Comparison of ENCODE assay signal across 12 cellular contexts in the genomic region with DNA sequence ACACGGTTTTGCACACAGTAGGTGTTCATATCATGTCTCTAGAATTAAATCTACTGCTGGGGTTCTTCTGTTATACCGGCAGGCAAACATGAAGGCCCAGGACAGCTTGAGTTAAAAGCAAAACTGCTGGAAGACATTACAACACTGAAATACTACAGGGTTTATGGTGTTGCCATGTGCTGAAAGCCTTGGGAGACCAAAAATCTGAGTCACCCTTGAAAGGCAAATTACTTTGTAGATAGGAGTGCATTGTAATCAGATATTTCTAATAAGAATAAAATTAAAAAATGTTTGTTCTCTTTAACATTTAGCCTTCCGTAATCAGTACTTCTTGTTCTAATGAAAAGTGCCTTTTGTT.
DNase-seq lines count a peak whose midpoint lies in the region; ATAC-seq and TF ChIP-seq lines count a peak whose summit lies in the region.
"Had no signal": no experiment of that assay in that cellular context is flagged by ENCODE, and none has a peak within 500 bp of the region (broad histone marks: within the 10 kb centered on the region; RNA-seq: fewer than 3 reads in every experiment).

No MANE protein-coding gene starts in this region.

- peaks cover 4% of the 10 kb centered on the region for H3K36me3 Mint-ChIP-seq in osteocyte (ENCODE audit: unreplicated experiment)
- H3K36me3 Mint-ChIP-seq in activated CD4-positive, alpha-beta T cell treated with anti-CD3 and anti-CD28 coated beads, Interleukin-2, amount 10 ng/mL, durations not matched to agents 7 days and 5 days (ENCODE audit: low read depth), result no peaks in the 10 kb centered on the region
- H3K36me3 Mint-ChIP-seq: WTC11 had no signal

- DNase-seq in fibroblast of the conjunctiva (ENCODE audit: low read depth) (peak; percentile 26), osteocyte (ENCODE audit: extremely low spot score, unreplicated experiment) (no peak), NCI-H1048 (lab: John Stamatoyannopoulos, UW) (no peak), GDM1 (lab: John Stamatoyannopoulos, UW) (no peak)
- no peak for DNase-seq in activated CD4-positive, alpha-beta T cell treated with anti-CD3 and anti-CD28 coated beads, Interleukin-2, amount 10 ng/mL, durations not matched to agents 7 days and 5 days
- DNase-seq: NCI-H1417 treated with DMSO at 0.1 percent for 48 hours, posterior cingulate gyrus had no signal

- ATAC-seq in GM18498 (IDR thresholded peaks at IDR 0.05; ENCODE audit: unreplicated experiment) (peak; percentile 25), SK-N-SH treated with all-trans-retinoic acid at 6 μM for 48 hours (peak; percentile 25; the same call in 1 of the 3 replicates), HG03095 (IDR thresholded peaks at IDR 0.05; ENCODE audit: unreplicated experiment) (no peak)

- peaks cover 33% of the 10 kb centered on the region for H3K4me1 Mint-ChIP-seq in osteocyte (ENCODE audit: unreplicated experiment)
- peaks cover 6% of the 10 kb centered on the region for H3K4me1 Mint-ChIP-seq in activated CD4-positive, alpha-beta T cell treated with anti-CD3 and anti-CD28 coated beads, Interleukin-2, amount 10 ng/mL, durations not matched to agents 7 days and 5 days

- TF ChIP-seq CTCF in osteocyte (IDR thresholded peaks at IDR 0.05), result no peak

- CTCF ChIA-PET in activated CD4-positive, alpha-beta T cell treated with anti-CD3 and anti-CD28 coated beads, Interleukin-2, amount 10 ng/mL, durations not matched to agents 7 days and 5 days (lab: Charles Lee), result no interaction called here

- H3K4me3 Mint-ChIP-seq in osteocyte (ENCODE audit: unreplicated experiment), result no peak overlapping the region
- H3K4me3 Mint-ChIP-seq in activated CD4-positive, alpha-beta T cell treated with anti-CD3 and anti-CD28 coated beads, Interleukin-2, amount 10 ng/mL, durations not matched to agents 7 days and 5 days, result no peak overlapping the region
- H3K4me3 Mint-ChIP-seq: activated T-cell treated with anti-CD3 and anti-CD28 coated beads, Interleukin-2, amount 50 U/mL, for 72 hours; WTC11 had no signal

- no peaks in the 10 kb centered on the region for H3K27me3 Mint-ChIP-seq in osteocyte (ENCODE audit: unreplicated experiment)
- no peaks in the 10 kb centered on the region for H3K27me3 Mint-ChIP-seq in activated CD4-positive, alpha-beta T cell treated with anti-CD3 and anti-CD28 coated beads, Interleukin-2, amount 10 ng/mL, durations not matched to agents 7 days and 5 days

- no peaks in the 10 kb centered on the region for H3K9me3 Mint-ChIP-seq in osteocyte (ENCODE audit: unreplicated experiment)
- no peaks in the 10 kb centered on the region for H3K9me3 Mint-ChIP-seq in activated CD4-positive, alpha-beta T cell treated with anti-CD3 and anti-CD28 coated beads, Interleukin-2, amount 10 ng/mL, durations not matched to agents 7 days and 5 days
- H3K9me3 Mint-ChIP-seq: WTC11 had no signal

- peak overlapping the region; percentile 83 for H3K27ac Mint-ChIP-seq in osteocyte (ENCODE audit: unreplicated experiment)
- no peak overlapping the region for H3K27ac Mint-ChIP-seq in activated CD4-positive, alpha-beta T cell treated with anti-CD3 and anti-CD28 coated beads, Interleukin-2, amount 10 ng/mL, durations not matched to agents 7 days and 5 days
- H3K27ac Mint-ChIP-seq: activated T-cell treated with anti-CD3 and anti-CD28 coated beads, Interleukin-2, amount 50 U/mL, for 72 hours; WTC11 had no signal

- POLR2A ChIA-PET in activated CD4-positive, alpha-beta T cell treated with anti-CD3 and anti-CD28 coated beads, Interleukin-2, amount 10 ng/mL, durations not matched to agents 7 days and 5 days (lab: Charles Lee), result no interaction called here

TF ChIP-seq in SK-N-SH treated with all-trans-retinoic acid at 6 μM for 48 hours, 23 proteins besides CTCF, POLR2A, EP300 and RAD21:
- no peak for TF ChIP-seq ZFP30 (CRISPR knock-in tag; IDR thresholded peaks at IDR 0.05)
- TF ChIP-seq TOX (CRISPR knock-in tag; IDR thresholded peaks at IDR 0.05; ENCODE audit: borderline replicate concordance), result no peak
- TF ChIP-seq, protein P1, sequence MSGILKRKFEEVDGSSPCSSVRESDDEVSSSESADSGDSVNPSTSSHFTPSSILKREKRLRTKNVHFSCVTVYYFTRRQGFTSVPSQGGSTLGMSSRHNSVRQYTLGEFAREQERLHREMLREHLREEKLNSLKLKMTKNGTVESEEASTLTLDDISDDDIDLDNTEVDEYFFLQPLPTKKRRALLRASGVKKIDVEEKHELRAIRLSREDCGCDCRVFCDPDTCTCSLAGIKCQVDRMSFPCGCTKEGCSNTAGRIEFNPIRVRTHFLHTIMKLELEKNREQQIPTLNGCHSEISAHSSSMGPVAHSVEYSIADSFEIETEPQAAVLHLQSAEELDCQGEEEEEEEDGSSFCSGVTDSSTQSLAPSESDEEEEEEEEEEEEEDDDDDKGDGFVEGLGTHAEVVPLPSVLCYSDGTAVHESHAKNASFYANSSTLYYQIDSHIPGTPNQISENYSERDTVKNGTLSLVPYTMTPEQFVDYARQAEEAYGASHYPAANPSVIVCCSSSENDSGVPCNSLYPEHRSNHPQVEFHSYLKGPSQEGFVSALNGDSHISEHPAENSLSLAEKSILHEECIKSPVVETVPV (CRISPR knock-in tag; IDR thresholded peaks at IDR 0.05), result no peak
- TF ChIP-seq SNAI2 (CRISPR knock-in tag; IDR thresholded peaks at IDR 0.05), result no peak
- no peak for TF ChIP-seq CSDC2 (CRISPR knock-in tag; IDR thresholded peaks at IDR 0.05)
- no peak for TF ChIP-seq ZFP3 (CRISPR knock-in tag; IDR thresholded peaks at IDR 0.05)
- TF ChIP-seq, protein P2, sequence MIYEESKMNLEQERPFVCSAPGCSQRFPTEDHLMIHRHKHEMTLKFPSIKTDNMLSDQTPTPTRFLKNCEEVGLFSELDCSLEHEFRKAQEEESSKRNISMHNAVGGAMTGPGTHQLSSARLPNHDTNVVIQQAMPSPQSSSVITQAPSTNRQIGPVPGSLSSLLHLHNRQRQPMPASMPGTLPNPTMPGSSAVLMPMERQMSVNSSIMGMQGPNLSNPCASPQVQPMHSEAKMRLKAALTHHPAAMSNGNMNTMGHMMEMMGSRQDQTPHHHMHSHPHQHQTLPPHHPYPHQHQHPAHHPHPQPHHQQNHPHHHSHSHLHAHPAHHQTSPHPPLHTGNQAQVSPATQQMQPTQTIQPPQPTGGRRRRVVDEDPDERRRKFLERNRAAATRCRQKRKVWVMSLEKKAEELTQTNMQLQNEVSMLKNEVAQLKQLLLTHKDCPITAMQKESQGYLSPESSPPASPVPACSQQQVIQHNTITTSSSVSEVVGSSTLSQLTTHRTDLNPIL (CRISPR knock-in tag; IDR thresholded peaks at IDR 0.05; ENCODE audit: low read depth), result no peak
- no peak for TF ChIP-seq BACH2 (CRISPR knock-in tag; IDR thresholded peaks at IDR 0.05; ENCODE audit: borderline replicate concordance)
